ENCODE assay signal across 9 cellular contexts in the genomic region with DNA sequence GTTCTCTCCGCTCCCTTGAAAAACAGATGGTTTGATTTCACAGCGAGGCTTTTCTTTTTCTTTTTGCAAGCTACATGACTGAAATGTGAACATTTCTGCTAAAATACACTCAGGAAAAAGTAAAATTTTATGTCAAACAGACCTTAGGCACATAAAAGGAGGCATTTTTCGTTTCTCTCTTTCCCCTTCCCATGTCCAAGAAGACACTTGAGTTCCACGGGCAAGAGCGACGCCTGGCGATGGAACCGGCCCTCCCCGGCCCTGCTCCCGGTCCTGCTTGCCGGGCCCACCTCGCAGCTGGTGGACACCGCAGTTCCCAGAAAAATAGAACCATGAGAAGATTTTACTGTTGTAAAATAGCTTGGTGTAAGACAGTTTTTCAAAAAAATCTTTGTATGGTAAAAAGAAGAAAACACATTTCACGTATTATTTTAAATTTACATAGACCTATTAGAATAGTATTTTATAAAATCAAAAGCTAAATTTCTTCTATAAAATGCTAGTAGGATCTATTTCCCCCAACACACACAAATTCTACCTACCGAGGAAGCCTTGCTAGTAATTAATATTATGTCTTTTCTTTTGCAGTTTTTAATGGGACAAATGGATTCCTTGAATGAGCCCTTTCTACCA. TPM values are rescaled to one million over a fixed set of nuclear protein-coding genes. Genes with fewer than 3 reads are reported as not detected.
DNase-seq lines count a peak whose midpoint lies in the region; ATAC-seq and TF ChIP-seq lines count a peak whose summit lies in the region.
"Had no signal": no experiment of that assay in that cellular context is flagged by ENCODE, and none has a peak within 500 bp of the region (broad histone marks: within the 10 kb centered on the region; RNA-seq: fewer than 3 reads in every experiment).

No MANE protein-coding gene starts in this region.

- no peaks in the 10 kb centered on the region for H3K9me3 Mint-ChIP-seq in activated CD4-positive, alpha-beta T cell treated with anti-CD3 and anti-CD28 coated beads for 36 hours (ENCODE audit: low read depth)

- H3K36me3 Mint-ChIP-seq in activated CD4-positive, alpha-beta T cell treated with anti-CD3 and anti-CD28 coated beads for 36 hours (ENCODE audit: low read depth): no peaks in the 10 kb centered on the region

- peaks cover 0 to 31% (median 11%) of the 10 kb centered on the region in 45 donors for H3K27me3 ChIP-seq in dorsolateral prefrontal cortex

- DNase-seq in COR-L47 (lab: John Stamatoyannopoulos, UW) (peak; percentile 38), Kasumi-1 (lab: John Stamatoyannopoulos, UW) (peak; percentile 22 to 45), dorsolateral prefrontal cortex (peak; percentile 43 to 87 (median 80)), left kidney (ENCODE audit: low read depth, low spot score) (peak; percentile 87)
- DNase-seq in activated CD4-positive, alpha-beta T cell treated with anti-CD3 and anti-CD28 coated beads for 36 hours: peak; percentile 74
- peak; percentile 36 for DNase-seq in stimulated activated CD4-positive, alpha-beta T cell treated with anti-CD3 and anti-CD28 coated beads, Interleukin-1b, Interleukin-23, amount 100 ng/mL, for 48 hours

- peak overlapping the region in 7 of 59 donors; percentile 7 to 45 (median 28) for H3K27ac ChIP-seq in dorsolateral prefrontal cortex
- H3K27ac ChIP-seq: SK-N-MC had no signal

- POLR2A ChIA-PET in activated CD4-positive, alpha-beta T cell treated with anti-CD3 and anti-CD28 coated beads for 36 hours (lab: Charles Lee): no interaction called here

- TF ChIP-seq CTCF in dorsolateral prefrontal cortex (IDR thresholded peaks at IDR 0.05 in 54 of 56, conservative IDR thresholded peaks at IDR 0.05 in 2 of 56; ENCODE audit: low read depth in 1 of 56, partially characterized antibody in 56 of 56): peak; percentile 14 to 97 (median 84)

- H3K27ac Mint-ChIP-seq in activated CD4-positive, alpha-beta T cell treated with anti-CD3 and anti-CD28 coated beads for 36 hours: no peak overlapping the region

- peak overlapping the region; percentile 50 for H3K4me3 Mint-ChIP-seq in activated CD4-positive, alpha-beta T cell treated with anti-CD3 and anti-CD28 coated beads for 36 hours

- peak; percentile 61 for ATAC-seq in activated CD4-positive, alpha-beta T cell treated with anti-CD3 and anti-CD28 coated beads for 36 hours
- no peak for ATAC-seq in activated CD4-positive, CD25-positive, alpha-beta regulatory T cell treated with anti-CD3 and anti-CD28 coated beads, Interleukin-2, amount 50 U/mL, for 24 hours
- no peak for ATAC-seq in HG02885 (IDR thresholded peaks at IDR 0.05; ENCODE audit: poor library complexity, unreplicated experiment)

- peaks cover 41% of the 10 kb centered on the region for H3K27me3 Mint-ChIP-seq in activated CD4-positive, alpha-beta T cell treated with anti-CD3 and anti-CD28 coated beads for 36 hours

- peaks cover 5% of the 10 kb centered on the region for H3K4me1 Mint-ChIP-seq in activated CD4-positive, alpha-beta T cell treated with anti-CD3 and anti-CD28 coated beads for 36 hours

- intact Hi-C loops in activated CD4-positive, alpha-beta T cell treated with anti-CD3 and anti-CD28 coated beads for 36 hours (cut with DNase I, micrococcal nuclease): loop anchor here in 1 of 2 experiments (1.0 kb wide), 1 partner anchor 44 kb away; no protein-coding TSS in a partner anchor
- intact Hi-C loops in dorsolateral prefrontal cortex (cut with DNase I): loop anchor here in 1 of 2 donors (1.0 to 5.0 kb wide), 3 partner anchors 92 to 347 kb away; no protein-coding TSS in a partner anchor

- H3K4me3 ChIP-seq in dorsolateral prefrontal cortex: peak overlapping the region; percentile 40 to 88 (median 69)

- CTCF ChIA-PET in activated CD4-positive, alpha-beta T cell treated with anti-CD3 and anti-CD28 coated beads for 36 hours (lab: Charles Lee): interaction anchor here (1.0 to 2.3 kb wide), 7 partner anchors 9 to 272 kb away, joined by 3 to 13 read pairs (median 5); no protein-coding TSS in a partner anchor

RNA-seq across cellular contexts. Expression of a gene that starts 2.3 kb away (rescaled TPM):
- total RNA-seq in activated CD4-positive, alpha-beta T cell treated with anti-CD3 and anti-CD28 coated beads for 36 hours: not detected
- total RNA-seq in dorsolateral prefrontal cortex: 1 to 10 TPM in 80 of 120 experiments, under 1 TPM in 26, not detected in 14; 0.34 to 8.5 (median 1.5) TPM

RNA-seq across cellular contexts. Expression of a gene that starts 25.5 kb away (rescaled TPM):
- 100 to 1,000 TPM; 136 to 139 TPM for total RNA-seq in activated CD4-positive, alpha-beta T cell treated with anti-CD3 and anti-CD28 coated beads for 36 hours
- total RNA-seq in dorsolateral prefrontal cortex: 100 to 1,000 TPM in 5 of 120 experiments, 10 to 100 TPM in 115; 38.8 to 104 (median 76.9) TPM

RNA-seq across cellular contexts. Expression of a gene that starts 26.4 kb away (rescaled TPM):
- 10 to 100 TPM; 17.7 to 18.1 TPM for total RNA-seq in activated CD4-positive, alpha-beta T cell treated with anti-CD3 and anti-CD28 coated beads for 36 hours
- 100 to 1,000 TPM in 4 of 120 experiments, 10 to 100 TPM in 116; 54.7 to 114 (median 76.9) TPM for total RNA-seq in dorsolateral prefrontal cortex

Comparison
In these comparisons a context has a peak if more than half of its experiments do, and no peak if none do; other contexts are left out.
1. DNase-seq: peak in every context shown above with its lines; median percentile 87 in left kidney; 80 in dorsolateral prefrontal cortex; 74 in activated CD4-positive, alpha-beta T cell treated with anti-CD3 and anti-CD28 coated beads for 36 hours; 38 in COR-L47; 36 in stimulated activated CD4-positive, alpha-beta T cell treated with anti-CD3 and anti-CD28 coated beads, Interleukin-1b, Interleukin-23, amount 100 ng/mL, for 48 hours; 34 in Kasumi-1.